Comparison of ENCODE assay signal across 1 cellular context in the genomic region with DNA sequence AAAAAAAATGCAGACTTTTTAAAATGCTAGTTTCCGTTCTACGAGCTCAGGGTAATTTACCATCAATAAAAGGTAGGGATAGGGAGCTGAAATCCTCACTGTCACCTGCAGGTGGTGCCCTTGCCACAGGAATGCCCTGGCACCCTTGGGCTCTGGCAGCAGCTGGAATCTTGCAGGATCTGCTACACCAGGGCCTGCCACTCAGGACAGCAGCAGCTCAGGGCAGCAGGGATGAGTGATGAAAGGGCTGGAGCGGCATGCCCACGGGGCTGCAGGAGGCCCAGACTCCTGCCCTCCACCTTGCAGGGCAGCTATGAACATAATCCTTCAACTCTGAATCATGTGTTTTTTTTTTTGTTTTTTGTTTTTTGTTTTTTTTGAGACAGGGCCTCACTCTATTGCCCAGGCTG.
TF ChIP-seq lines count a peak whose summit lies in the region.

No MANE protein-coding gene starts in this region.

TF ChIP-seq in IMR-90, 13 proteins besides CTCF, POLR2A, EP300 and RAD21 (continued from another document):
- TF ChIP-seq SMC3 (IDR thresholded peaks at IDR 0.05; ENCODE audit: low read depth, low read length), result peak; percentile 94
